1 cellular context compared by ENCODE assay signal in the genomic region with DNA sequence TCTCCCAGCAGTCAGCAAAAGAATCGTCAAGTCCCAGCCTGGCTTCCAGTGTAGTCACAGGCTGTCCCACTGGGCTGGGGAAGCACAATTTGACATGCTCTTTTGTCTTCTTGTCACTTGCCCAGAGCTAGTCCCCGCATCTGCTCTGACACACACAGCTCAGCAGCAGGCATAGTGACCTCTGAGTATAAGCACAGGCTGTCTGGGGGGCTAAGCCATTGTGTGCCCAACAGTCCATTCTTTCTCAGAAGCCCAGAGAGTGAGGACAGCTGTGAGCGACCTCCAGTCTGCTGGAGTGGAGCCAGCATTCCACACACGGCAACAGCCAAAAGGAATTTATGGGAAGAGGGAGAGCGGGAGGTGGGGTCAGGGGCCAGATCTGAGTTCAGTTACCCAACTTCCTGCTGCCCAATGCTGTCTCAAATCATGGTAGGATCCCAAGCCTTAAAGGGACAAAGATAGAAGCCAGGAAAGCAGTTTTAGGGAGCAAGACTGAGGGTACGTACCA.
A peak's percentile ranks its signal among the peaks of the same experiment; 100 is the strongest.
TF ChIP-seq lines count a peak whose summit lies in the region.

No MANE protein-coding gene starts in this region.

TF ChIP-seq in HepG2, 621 proteins besides CTCF, POLR2A, EP300 and RAD21 (continued from another document and continues in another):
- TF ChIP-seq RBAK (CRISPR knock-in tag; IDR thresholded peaks at IDR 0.05) (no peak), HOXD1 (CRISPR knock-in tag; IDR thresholded peaks at IDR 0.05) (no peak), MIER2 (CRISPR knock-in tag; IDR thresholded peaks at IDR 0.05) (no peak), ZNF143 (CRISPR knock-in tag; IDR thresholded peaks at IDR 0.05) (no peak), ZNF282 (IDR thresholded peaks at IDR 0.05; ENCODE audit: partially characterized antibody) (no peak), BCL6 (CRISPR knock-in tag; IDR thresholded peaks at IDR 0.05) (peak; percentile 41; the same call in 1 of the 2 replicates), ZBTB38 (CRISPR knock-in tag; IDR thresholded peaks at IDR 0.05) (no peak), CBX5 (CRISPR knock-in tag; IDR thresholded peaks at IDR 0.05; ENCODE audit: borderline replicate concordance) (peak; percentile 40; the same call in 1 of the 2 replicates), POLR2AphosphoS2 (IDR thresholded peaks at IDR 0.05; ENCODE audit: low read depth, low read length) (no peak), ZBTB21 (CRISPR knock-in tag; IDR thresholded peaks at IDR 0.05) (no peak), ZBTB7A (CRISPR knock-in tag; IDR thresholded peaks at IDR 0.05) (0 out of 2 replicates have a peak, but pooled peaks have one; percentile 40), TBX2 (CRISPR knock-in tag; IDR thresholded peaks at IDR 0.05; ENCODE audit: borderline replicate concordance) (no peak), MEF2D (CRISPR knock-in tag; IDR thresholded peaks at IDR 0.05) (0 out of 2 replicates have a peak, but pooled peaks have one; percentile 57), BORCS8-MEF2B (CRISPR knock-in tag; IDR thresholded peaks at IDR 0.05) (no peak), NCOA5 (CRISPR knock-in tag; IDR thresholded peaks at IDR 0.05) (no peak), NKX3-1 (CRISPR knock-in tag; IDR thresholded peaks at IDR 0.05) (no peak), ZNF777 (CRISPR knock-in tag; IDR thresholded peaks at IDR 0.05) (no peak), FOXA3 (CRISPR knock-in tag; IDR thresholded peaks at IDR 0.05) (peak; percentile 27; the same call in 1 of the 2 replicates), HCFC1 (IDR thresholded peaks at IDR 0.05; ENCODE audit: low read depth, low read length) (no peak), FLYWCH1 (CRISPR knock-in tag; IDR thresholded peaks at IDR 0.05) (no peak), ZNF629 (CRISPR knock-in tag; conservative IDR thresholded peaks at IDR 0.05) (no peak), XBP1 (CRISPR knock-in tag; IDR thresholded peaks at IDR 0.05) (no peak), GZF1 (CRISPR knock-in tag; IDR thresholded peaks at IDR 0.05) (0 out of 2 replicates have a peak, but pooled peaks have one; percentile 62), HOXA7 (CRISPR knock-in tag; IDR thresholded peaks at IDR 0.05) (no peak), RFXAP (CRISPR knock-in tag; IDR thresholded peaks at IDR 0.05; ENCODE audit: borderline replicate concordance) (no peak), PHF8 (CRISPR knock-in tag; IDR thresholded peaks at IDR 0.05) (no peak), ZNF782 (CRISPR knock-in tag; IDR thresholded peaks at IDR 0.05; ENCODE audit: borderline replicate concordance) (no peak), FOXC1 (CRISPR knock-in tag; IDR thresholded peaks at IDR 0.05; ENCODE audit: borderline replicate concordance) (no peak), KLF11 (CRISPR knock-in tag; IDR thresholded peaks at IDR 0.05) (0 out of 2 replicates have a peak, but pooled peaks have one; percentile 45), HMG20A (CRISPR knock-in tag; IDR thresholded peaks at IDR 0.05; ENCODE audit: borderline replicate concordance) (peak; percentile 63; the same call in 1 of the 2 replicates), SNAI1 (CRISPR knock-in tag; IDR thresholded peaks at IDR 0.05; ENCODE audit: borderline replicate concordance) (no peak), ZNF788 (CRISPR knock-in tag; IDR thresholded peaks at IDR 0.05; ENCODE audit: borderline replicate concordance) (peak; percentile 79; the same call in 1 of the 2 replicates), HDAC2 (CRISPR knock-in tag; IDR thresholded peaks at IDR 0.05) (peak; percentile 55; the same call in 1 of the 2 replicates), TOPORS (CRISPR knock-in tag; IDR thresholded peaks at IDR 0.05) (no peak), FOXO1 (CRISPR knock-in tag; IDR thresholded peaks at IDR 0.05) (peak; percentile 64; the same call in 1 of the 2 replicates), FOXP1 (IDR thresholded peaks at IDR 0.05) (no peak), FOXP1 (CRISPR knock-in tag; IDR thresholded peaks at IDR 0.05) (peak; percentile 6; the same call in 1 of the 2 replicates), RBM39 (IDR thresholded peaks at IDR 0.05; ENCODE audit: low read depth, low read length, poor library complexity, severe bottlenecking) (no peak)
- TF ChIP-seq, protein P1, sequence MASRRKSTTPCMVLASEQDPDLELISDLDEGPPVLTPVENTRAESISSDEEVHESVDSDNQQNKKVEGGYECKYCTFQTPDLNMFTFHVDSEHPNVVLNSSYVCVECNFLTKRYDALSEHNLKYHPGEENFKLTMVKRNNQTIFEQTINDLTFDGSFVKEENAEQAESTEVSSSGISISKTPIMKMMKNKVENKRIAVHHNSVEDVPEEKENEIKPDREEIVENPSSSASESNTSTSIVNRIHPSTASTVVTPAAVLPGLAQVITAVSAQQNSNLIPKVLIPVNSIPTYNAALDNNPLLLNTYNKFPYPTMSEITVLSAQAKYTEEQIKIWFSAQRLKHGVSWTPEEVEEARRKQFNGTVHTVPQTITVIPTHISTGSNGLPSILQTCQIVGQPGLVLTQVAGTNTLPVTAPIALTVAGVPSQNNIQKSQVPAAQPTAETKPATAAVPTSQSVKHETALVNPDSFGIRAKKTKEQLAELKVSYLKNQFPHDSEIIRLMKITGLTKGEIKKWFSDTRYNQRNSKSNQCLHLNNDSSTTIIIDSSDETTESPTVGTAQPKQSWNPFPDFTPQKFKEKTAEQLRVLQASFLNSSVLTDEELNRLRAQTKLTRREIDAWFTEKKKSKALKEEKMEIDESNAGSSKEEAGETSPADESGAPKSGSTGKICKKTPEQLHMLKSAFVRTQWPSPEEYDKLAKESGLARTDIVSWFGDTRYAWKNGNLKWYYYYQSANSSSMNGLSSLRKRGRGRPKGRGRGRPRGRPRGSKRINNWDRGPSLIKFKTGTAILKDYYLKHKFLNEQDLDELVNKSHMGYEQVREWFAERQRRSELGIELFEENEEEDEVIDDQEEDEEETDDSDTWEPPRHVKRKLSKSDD (CRISPR knock-in tag; IDR thresholded peaks at IDR 0.05; ENCODE audit: low read depth) = no peak
- TF ChIP-seq, protein P2, sequence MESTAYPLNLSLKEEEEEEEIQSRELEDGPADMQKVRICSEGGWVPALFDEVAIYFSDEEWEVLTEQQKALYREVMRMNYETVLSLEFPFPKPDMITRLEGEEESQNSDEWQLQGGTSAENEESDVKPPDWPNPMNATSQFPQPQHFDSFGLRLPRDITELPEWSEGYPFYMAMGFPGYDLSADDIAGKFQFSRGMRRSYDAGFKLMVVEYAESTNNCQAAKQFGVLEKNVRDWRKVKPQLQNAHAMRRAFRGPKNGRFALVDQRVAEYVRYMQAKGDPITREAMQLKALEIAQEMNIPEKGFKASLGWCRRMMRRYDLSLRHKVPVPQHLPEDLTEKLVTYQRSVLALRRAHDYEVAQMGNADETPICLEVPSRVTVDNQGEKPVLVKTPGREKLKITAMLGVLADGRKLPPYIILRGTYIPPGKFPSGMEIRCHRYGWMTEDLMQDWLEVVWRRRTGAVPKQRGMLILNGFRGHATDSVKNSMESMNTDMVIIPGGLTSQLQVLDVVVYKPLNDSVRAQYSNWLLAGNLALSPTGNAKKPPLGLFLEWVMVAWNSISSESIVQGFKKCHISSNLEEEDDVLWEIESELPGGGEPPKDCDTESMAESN (CRISPR knock-in tag; conservative IDR thresholded peaks at IDR 0.05) = no peak
- TF ChIP-seq, protein P3, sequence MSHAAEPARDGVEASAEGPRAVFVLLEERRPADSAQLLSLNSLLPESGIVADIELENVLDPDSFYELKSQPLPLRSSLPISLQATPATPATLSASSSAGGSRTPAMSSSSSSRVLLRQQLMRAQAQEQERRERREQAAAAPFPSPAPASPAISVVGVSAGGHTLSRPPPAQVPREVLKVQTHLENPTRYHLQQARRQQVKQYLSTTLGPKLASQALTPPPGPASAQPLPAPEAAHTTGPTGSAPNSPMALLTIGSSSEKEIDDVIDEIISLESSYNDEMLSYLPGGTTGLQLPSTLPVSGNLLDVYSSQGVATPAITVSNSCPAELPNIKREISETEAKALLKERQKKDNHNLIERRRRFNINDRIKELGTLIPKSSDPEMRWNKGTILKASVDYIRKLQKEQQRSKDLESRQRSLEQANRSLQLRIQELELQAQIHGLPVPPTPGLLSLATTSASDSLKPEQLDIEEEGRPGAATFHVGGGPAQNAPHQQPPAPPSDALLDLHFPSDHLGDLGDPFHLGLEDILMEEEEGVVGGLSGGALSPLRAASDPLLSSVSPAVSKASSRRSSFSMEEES (CRISPR knock-in tag; IDR thresholded peaks at IDR 0.05) = 0 out of 2 replicates have a peak, but pooled peaks have one; percentile 31
- TF ChIP-seq, protein P4, sequence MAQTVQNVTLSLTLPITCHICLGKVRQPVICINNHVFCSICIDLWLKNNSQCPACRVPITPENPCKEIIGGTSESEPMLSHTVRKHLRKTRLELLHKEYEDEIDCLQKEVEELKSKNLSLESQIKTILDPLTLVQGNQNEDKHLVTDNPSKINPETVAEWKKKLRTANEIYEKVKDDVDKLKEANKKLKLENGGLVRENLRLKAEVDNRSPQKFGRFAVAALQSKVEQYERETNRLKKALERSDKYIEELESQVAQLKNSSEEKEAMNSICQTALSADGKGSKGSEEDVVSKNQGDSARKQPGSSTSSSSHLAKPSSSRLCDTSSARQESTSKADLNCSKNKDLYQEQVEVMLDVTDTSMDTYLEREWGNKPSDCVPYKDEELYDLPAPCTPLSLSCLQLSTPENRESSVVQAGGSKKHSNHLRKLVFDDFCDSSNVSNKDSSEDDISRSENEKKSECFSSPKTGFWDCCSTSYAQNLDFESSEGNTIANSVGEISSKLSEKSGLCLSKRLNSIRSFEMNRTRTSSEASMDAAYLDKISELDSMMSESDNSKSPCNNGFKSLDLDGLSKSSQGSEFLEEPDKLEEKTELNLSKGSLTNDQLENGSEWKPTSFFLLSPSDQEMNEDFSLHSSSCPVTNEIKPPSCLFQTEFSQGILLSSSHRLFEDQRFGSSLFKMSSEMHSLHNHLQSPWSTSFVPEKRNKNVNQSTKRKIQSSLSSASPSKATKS (CRISPR knock-in tag; IDR thresholded peaks at IDR 0.05) = no peak
- TF ChIP-seq, protein P5, sequence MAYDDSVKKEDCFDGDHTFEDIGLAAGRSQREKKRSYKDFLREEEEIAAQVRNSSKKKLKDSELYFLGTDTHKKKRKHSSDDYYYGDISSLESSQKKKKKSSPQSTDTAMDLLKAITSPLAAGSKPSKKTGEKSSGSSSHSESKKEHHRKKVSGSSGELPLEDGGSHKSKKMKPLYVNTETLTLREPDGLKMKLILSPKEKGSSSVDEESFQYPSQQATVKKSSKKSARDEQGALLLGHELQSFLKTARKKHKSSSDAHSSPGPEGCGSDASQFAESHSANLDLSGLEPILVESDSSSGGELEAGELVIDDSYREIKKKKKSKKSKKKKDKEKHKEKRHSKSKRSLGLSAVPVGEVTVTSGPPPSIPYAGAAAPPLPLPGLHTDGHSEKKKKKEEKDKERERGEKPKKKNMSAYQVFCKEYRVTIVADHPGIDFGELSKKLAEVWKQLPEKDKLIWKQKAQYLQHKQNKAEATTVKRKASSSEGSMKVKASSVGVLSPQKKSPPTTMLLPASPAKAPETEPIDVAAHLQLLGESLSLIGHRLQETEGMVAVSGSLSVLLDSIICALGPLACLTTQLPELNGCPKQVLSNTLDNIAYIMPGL (CRISPR knock-in tag; IDR thresholded peaks at IDR 0.05; ENCODE audit: borderline replicate concordance in 1 of 2, low read depth in 1 of 2) = 0 out of 4 replicates have a peak, but pooled peaks of 1 of the 2 experiments have one; percentile 22
- TF ChIP-seq, protein P6, sequence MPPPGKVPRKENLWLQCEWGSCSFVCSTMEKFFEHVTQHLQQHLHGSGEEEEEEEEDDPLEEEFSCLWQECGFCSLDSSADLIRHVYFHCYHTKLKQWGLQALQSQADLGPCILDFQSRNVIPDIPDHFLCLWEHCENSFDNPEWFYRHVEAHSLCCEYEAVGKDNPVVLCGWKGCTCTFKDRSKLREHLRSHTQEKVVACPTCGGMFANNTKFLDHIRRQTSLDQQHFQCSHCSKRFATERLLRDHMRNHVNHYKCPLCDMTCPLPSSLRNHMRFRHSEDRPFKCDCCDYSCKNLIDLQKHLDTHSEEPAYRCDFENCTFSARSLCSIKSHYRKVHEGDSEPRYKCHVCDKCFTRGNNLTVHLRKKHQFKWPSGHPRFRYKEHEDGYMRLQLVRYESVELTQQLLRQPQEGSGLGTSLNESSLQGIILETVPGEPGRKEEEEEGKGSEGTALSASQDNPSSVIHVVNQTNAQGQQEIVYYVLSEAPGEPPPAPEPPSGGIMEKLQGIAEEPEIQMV (CRISPR knock-in tag; IDR thresholded peaks at IDR 0.05; ENCODE audit: low read depth) = no peak
- TF ChIP-seq, protein P7, sequence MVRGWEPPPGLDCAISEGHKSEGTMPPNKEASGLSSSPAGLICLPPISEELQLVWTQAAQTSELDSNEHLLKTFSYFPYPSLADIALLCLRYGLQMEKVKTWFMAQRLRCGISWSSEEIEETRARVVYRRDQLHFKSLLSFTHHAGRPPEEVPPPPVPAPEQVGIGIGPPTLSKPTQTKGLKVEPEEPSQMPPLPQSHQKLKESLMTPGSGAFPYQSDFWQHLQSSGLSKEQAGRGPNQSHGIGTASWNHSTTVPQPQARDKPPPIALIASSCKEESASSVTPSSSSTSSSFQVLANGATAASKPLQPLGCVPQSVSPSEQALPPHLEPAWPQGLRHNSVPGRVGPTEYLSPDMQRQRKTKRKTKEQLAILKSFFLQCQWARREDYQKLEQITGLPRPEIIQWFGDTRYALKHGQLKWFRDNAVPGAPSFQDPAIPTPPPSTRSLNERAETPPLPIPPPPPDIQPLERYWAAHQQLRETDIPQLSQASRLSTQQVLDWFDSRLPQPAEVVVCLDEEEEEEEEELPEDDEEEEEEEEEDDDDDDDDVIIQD (CRISPR knock-in tag; IDR thresholded peaks at IDR 0.05; ENCODE audit: low read depth) = peak; percentile 79
- TF ChIP-seq, protein P8, sequence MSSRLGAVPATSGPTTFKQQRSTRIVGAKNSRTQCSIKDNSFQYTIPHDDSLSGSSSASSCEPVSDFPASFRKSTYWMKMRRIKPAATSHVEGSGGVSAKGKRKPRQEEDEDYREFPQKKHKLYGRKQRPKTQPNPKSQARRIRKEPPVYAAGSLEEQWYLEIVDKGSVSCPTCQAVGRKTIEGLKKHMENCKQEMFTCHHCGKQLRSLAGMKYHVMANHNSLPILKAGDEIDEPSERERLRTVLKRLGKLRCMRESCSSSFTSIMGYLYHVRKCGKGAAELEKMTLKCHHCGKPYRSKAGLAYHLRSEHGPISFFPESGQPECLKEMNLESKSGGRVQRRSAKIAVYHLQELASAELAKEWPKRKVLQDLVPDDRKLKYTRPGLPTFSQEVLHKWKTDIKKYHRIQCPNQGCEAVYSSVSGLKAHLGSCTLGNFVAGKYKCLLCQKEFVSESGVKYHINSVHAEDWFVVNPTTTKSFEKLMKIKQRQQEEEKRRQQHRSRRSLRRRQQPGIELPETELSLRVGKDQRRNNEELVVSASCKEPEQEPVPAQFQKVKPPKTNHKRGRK (CRISPR knock-in tag; IDR thresholded peaks at IDR 0.05) = no peak
- TF ChIP-seq, protein P9, sequence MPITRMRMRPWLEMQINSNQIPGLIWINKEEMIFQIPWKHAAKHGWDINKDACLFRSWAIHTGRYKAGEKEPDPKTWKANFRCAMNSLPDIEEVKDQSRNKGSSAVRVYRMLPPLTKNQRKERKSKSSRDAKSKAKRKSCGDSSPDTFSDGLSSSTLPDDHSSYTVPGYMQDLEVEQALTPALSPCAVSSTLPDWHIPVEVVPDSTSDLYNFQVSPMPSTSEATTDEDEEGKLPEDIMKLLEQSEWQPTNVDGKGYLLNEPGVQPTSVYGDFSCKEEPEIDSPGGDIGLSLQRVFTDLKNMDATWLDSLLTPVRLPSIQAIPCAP (CRISPR knock-in tag; IDR thresholded peaks at IDR 0.05; ENCODE audit: low read depth) = no peak
- TF ChIP-seq, protein P10, sequence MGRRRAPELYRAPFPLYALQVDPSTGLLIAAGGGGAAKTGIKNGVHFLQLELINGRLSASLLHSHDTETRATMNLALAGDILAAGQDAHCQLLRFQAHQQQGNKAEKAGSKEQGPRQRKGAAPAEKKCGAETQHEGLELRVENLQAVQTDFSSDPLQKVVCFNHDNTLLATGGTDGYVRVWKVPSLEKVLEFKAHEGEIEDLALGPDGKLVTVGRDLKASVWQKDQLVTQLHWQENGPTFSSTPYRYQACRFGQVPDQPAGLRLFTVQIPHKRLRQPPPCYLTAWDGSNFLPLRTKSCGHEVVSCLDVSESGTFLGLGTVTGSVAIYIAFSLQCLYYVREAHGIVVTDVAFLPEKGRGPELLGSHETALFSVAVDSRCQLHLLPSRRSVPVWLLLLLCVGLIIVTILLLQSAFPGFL (CRISPR knock-in tag; IDR thresholded peaks at IDR 0.05) = no peak
